Comparison of ENCODE assay signal across 19 cellular contexts in the genomic region with DNA sequence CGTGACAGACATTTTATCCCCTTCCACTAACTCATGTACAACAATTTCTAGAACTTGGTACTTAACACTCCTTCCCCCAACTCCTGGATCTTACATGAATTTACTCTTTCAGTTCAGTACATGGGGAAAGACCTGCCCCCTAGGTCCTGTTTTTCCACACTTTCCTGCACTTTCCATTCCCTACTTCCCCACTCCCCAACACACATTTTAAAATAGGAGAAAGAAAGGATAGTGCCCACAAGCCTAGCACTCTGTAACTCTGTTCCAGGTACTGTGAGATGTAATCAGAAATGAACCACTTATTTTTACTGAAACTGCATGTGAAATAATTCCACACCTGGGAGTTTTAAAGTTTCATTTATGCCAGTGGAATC. TPM values are rescaled to one million over a fixed set of nuclear protein-coding genes. Genes with fewer than 3 reads are reported as not detected.
DNase-seq lines count a peak whose midpoint lies in the region; ATAC-seq, FAIRE-seq and TF ChIP-seq lines count a peak whose summit lies in the region.
"Had no signal": no experiment of that assay in that cellular context is flagged by ENCODE, and none has a peak within 500 bp of the region (broad histone marks: within the 10 kb centered on the region; RNA-seq: fewer than 3 reads in every experiment).

No MANE protein-coding gene starts in this region.

- peaks cover 34% of the 10 kb centered on the region for H3K36me3 Mint-ChIP-seq in Calu3 (ENCODE audit: insufficient read depth, unreplicated experiment)
- H3K36me3 Mint-ChIP-seq in T-cell: no peaks in the 10 kb centered on the region
- no peaks in the 10 kb centered on the region for H3K36me3 Mint-ChIP-seq in progenitor cell of endocrine pancreas (ENCODE audit: insufficient read depth)
- no peaks in the 10 kb centered on the region for H3K36me3 Mint-ChIP-seq in natural killer cell
- H3K36me3 Mint-ChIP-seq in activated T-helper 1 cell treated with anti-CD3 and anti-CD28 coated beads, Interleukin-12 subunit alpha, Interleukin-12 subunit beta, Interleukin-2, Interleukin-4 antibody, amounts not matched to agents 30 ng/mL and 10 ng/mL and 1 ng/mL, durations not matched to agents 14 hours and 24 hours and 36 hours (ENCODE audit: low read depth): no peaks in the 10 kb centered on the region
- H3K36me3 Mint-ChIP-seq: activated naive CD8-positive, alpha-beta T cell treated with anti-CD3 and anti-CD28 coated beads for 36 hours; stimulated activated effector memory CD8-positive, alpha-beta T cell treated with anti-CD3 and anti-CD28 coated beads, Interleukin-12 subunit alpha, Interleukin-12 subunit beta, amount 100 ng/mL, for 72 hours had no signal

- no peaks in the 10 kb centered on the region for H3K9me3 ChIP-seq in keratinocyte (ENCODE audit: control insufficient read depth, low read depth, low read length)

- TF ChIP-seq CTCF in Calu3 (IDR thresholded peaks at IDR 0.05; ENCODE audit: unreplicated experiment): no peak
- no peak for TF ChIP-seq CTCF in keratinocyte (optimal IDR thresholded peaks at IDR 0.05 in 1 of 3, IDR thresholded peaks at IDR 0.05 in 1 of 3, conservative IDR thresholded peaks at IDR 0.05 in 1 of 3; ENCODE audit: extremely low read depth in 1 of 3, insufficient read depth in 2 of 3, low read length in 3 of 3)
- no peak for TF ChIP-seq CTCF in progenitor cell of endocrine pancreas (IDR thresholded peaks at IDR 0.05; ENCODE audit: unreplicated experiment)
- no peak for TF ChIP-seq CTCF in natural killer cell (IDR thresholded peaks at IDR 0.05)

- BruUV-seq in Calu3 (replicated peaks; lab: Mats Ljungman, UMichigan): TSS peak; percentile 41

- DNase-seq in Calu3: no peak
- no peak for DNase-seq in T-cell
- DNase-seq in keratinocyte (ENCODE audit: low read depth, low spot score): no peak
- no peak for DNase-seq in progenitor cell of endocrine pancreas (ENCODE audit: low spot score, unreplicated experiment)
- DNase-seq in natural killer cell: no peak
- no peak for DNase-seq in NCI-H2107 treated with DMSO at 0.1 percent for 48 hours (lab: John Stamatoyannopoulos, UW; ENCODE audit: unreplicated experiment)
- no peak for DNase-seq in activated T-helper 1 cell treated with anti-CD3 and anti-CD28 coated beads, Interleukin-12 subunit alpha, Interleukin-12 subunit beta, Interleukin-2, Interleukin-4 antibody, amounts not matched to agents 30 ng/mL and 10 ng/mL and 1 ng/mL, durations not matched to agents 14 hours and 24 hours and 36 hours (ENCODE audit: low spot score)
- DNase-seq in GM19238 (ENCODE audit: insufficient read length, low spot score): no peak
- DNase-seq: activated naive CD8-positive, alpha-beta T cell treated with anti-CD3 and anti-CD28 coated beads for 36 hours; cerebellar nuclear complex; GM23248; NCI-H2029; NCI-H748 treated with DMSO at 0.1 percent for 48 hours; SHP77; stimulated activated CD4-positive, alpha-beta T cell treated with anti-CD3 and anti-CD28 coated beads, Interleukin-4, amount 100 ng/mL, for 24 hours had no signal

- H3K4me3 Mint-ChIP-seq in Calu3 (ENCODE audit: low read depth, unreplicated experiment): peak overlapping the region; percentile 94
- peak overlapping the region in 2 of 3 donors; percentile 5 to 86 for H3K4me3 Mint-ChIP-seq in T-cell
- H3K4me3 Mint-ChIP-seq in progenitor cell of endocrine pancreas (ENCODE audit: low read depth): peak overlapping the region; percentile 91
- no peak overlapping the region for H3K4me3 Mint-ChIP-seq in natural killer cell
- H3K4me3 Mint-ChIP-seq in activated T-helper 1 cell treated with anti-CD3 and anti-CD28 coated beads, Interleukin-12 subunit alpha, Interleukin-12 subunit beta, Interleukin-2, Interleukin-4 antibody, amounts not matched to agents 30 ng/mL and 10 ng/mL and 1 ng/mL, durations not matched to agents 14 hours and 24 hours and 36 hours: no peak overlapping the region
- H3K4me3 Mint-ChIP-seq: stimulated activated effector memory CD8-positive, alpha-beta T cell treated with anti-CD3 and anti-CD28 coated beads, Interleukin-12 subunit alpha, Interleukin-12 subunit beta, amount 100 ng/mL, for 72 hours had no signal

- peak overlapping the region; percentile 79 for H3K4me2 ChIP-seq in keratinocyte (ENCODE audit: control insufficient read depth, extremely low read depth, insufficient read depth, low read depth, low read length)
- H3K4me2 ChIP-seq: BLaER1 treated with 17β-estradiol and CSF1 and Interleukin-3, amounts not matched to agents 10 nM and 100 nM had no signal

- H3K36me3 ChIP-seq in keratinocyte (ENCODE audit: control insufficient read depth in 2 of 2, extremely low read depth in 1 of 2, insufficient read depth in 2 of 2, low read length in 2 of 2): no peaks in the 10 kb centered on the region
- H3K36me3 ChIP-seq: BLaER1 treated with 17β-estradiol and CSF1 and Interleukin-3, amounts not matched to agents 10 nM and 100 nM had no signal

- H4K20me1 ChIP-seq in keratinocyte (ENCODE audit: control insufficient read depth, extremely low read depth, insufficient read depth, low read length): no peaks in the 10 kb centered on the region
- H4K20me1 ChIP-seq: BLaER1 treated with 17β-estradiol and CSF1 and Interleukin-3, amounts not matched to agents 10 nM and 100 nM had no signal

- H3K27ac ChIP-seq in keratinocyte (ENCODE audit: control insufficient read depth, insufficient read depth, low read length): peak overlapping the region; percentile 87
- H3K27ac ChIP-seq: BLaER1 treated with 17β-estradiol and CSF1 and Interleukin-3, amounts not matched to agents 10 nM and 100 nM; GM23248; KMS-11 had no signal

- H3K79me2 ChIP-seq in keratinocyte (ENCODE audit: control insufficient read depth, insufficient read depth, low read length): peaks cover 18% of the 10 kb centered on the region

- dilution Hi-C loops in keratinocyte (cut with MboI; ENCODE audit: extremely low pct_ligation_motif_present, low sequenced_read_pairs): no loop called here

- peaks cover 17% of the 10 kb centered on the region for H3K4me1 Mint-ChIP-seq in Calu3 (ENCODE audit: low read depth, unreplicated experiment)
- H3K4me1 Mint-ChIP-seq in T-cell: peaks cover 0 to 17% (median 10%) of the 10 kb centered on the region in 3 donors
- peaks cover 50% of the 10 kb centered on the region for H3K4me1 Mint-ChIP-seq in progenitor cell of endocrine pancreas (ENCODE audit: low read depth)
- H3K4me1 Mint-ChIP-seq in natural killer cell: no peaks in the 10 kb centered on the region
- H3K4me1 Mint-ChIP-seq in activated T-helper 1 cell treated with anti-CD3 and anti-CD28 coated beads, Interleukin-12 subunit alpha, Interleukin-12 subunit beta, Interleukin-2, Interleukin-4 antibody, amounts not matched to agents 30 ng/mL and 10 ng/mL and 1 ng/mL, durations not matched to agents 14 hours and 24 hours and 36 hours (ENCODE audit: low read depth): no peaks in the 10 kb centered on the region
- H3K4me1 Mint-ChIP-seq: stimulated activated effector memory CD8-positive, alpha-beta T cell treated with anti-CD3 and anti-CD28 coated beads, Interleukin-12 subunit alpha, Interleukin-12 subunit beta, amount 100 ng/mL, for 72 hours had no signal

- H3K27ac Mint-ChIP-seq in Calu3 (ENCODE audit: unreplicated experiment): peak overlapping the region; percentile 94
- no peak overlapping the region for H3K27ac Mint-ChIP-seq in T-cell
- peak overlapping the region; percentile 95 for H3K27ac Mint-ChIP-seq in progenitor cell of endocrine pancreas
- H3K27ac Mint-ChIP-seq in natural killer cell: no peak overlapping the region
- no peak overlapping the region for H3K27ac Mint-ChIP-seq in activated T-helper 1 cell treated with anti-CD3 and anti-CD28 coated beads, Interleukin-12 subunit alpha, Interleukin-12 subunit beta, Interleukin-2, Interleukin-4 antibody, amounts not matched to agents 30 ng/mL and 10 ng/mL and 1 ng/mL, durations not matched to agents 14 hours and 24 hours and 36 hours
- H3K27ac Mint-ChIP-seq: activated naive CD8-positive, alpha-beta T cell treated with anti-CD3 and anti-CD28 coated beads for 36 hours; stimulated activated effector memory CD8-positive, alpha-beta T cell treated with anti-CD3 and anti-CD28 coated beads, Interleukin-12 subunit alpha, Interleukin-12 subunit beta, amount 100 ng/mL, for 72 hours had no signal

- peak overlapping the region; percentile 79 for H3K9ac ChIP-seq in keratinocyte (ENCODE audit: control insufficient read depth, extremely low read depth, insufficient read depth, low read length)
- H3K9ac ChIP-seq: BLaER1 treated with 17β-estradiol and CSF1 and Interleukin-3, amounts not matched to agents 10 nM and 100 nM; GM23248; KMS-11 had no signal

- H3K9me3 Mint-ChIP-seq in Calu3 (ENCODE audit: low read depth, unreplicated experiment): no peaks in the 10 kb centered on the region
- H3K9me3 Mint-ChIP-seq in T-cell: no peaks in the 10 kb centered on the region
- no peaks in the 10 kb centered on the region for H3K9me3 Mint-ChIP-seq in progenitor cell of endocrine pancreas (ENCODE audit: low read depth)
- no peaks in the 10 kb centered on the region for H3K9me3 Mint-ChIP-seq in natural killer cell
- H3K9me3 Mint-ChIP-seq in activated T-helper 1 cell treated with anti-CD3 and anti-CD28 coated beads, Interleukin-12 subunit alpha, Interleukin-12 subunit beta, Interleukin-2, Interleukin-4 antibody, amounts not matched to agents 30 ng/mL and 10 ng/mL and 1 ng/mL, durations not matched to agents 14 hours and 24 hours and 36 hours: no peaks in the 10 kb centered on the region
- H3K9me3 Mint-ChIP-seq: activated naive CD8-positive, alpha-beta T cell treated with anti-CD3 and anti-CD28 coated beads for 36 hours; stimulated activated effector memory CD8-positive, alpha-beta T cell treated with anti-CD3 and anti-CD28 coated beads, Interleukin-12 subunit alpha, Interleukin-12 subunit beta, amount 100 ng/mL, for 72 hours had no signal

- FAIRE-seq in keratinocyte (lab: Jason Lieb, UNC): peak; percentile 17
- FAIRE-seq: G401.6 had no signal

- intact Hi-C loops in Calu3 (cut with micrococcal nuclease; ENCODE audit: unreplicated experiment): loop anchor here (5.0 kb wide), 1 partner anchor 156 kb away; the partner anchor contains the start of genes NMBR and VTA1
- intact Hi-C loops in natural killer cell (cut with micrococcal nuclease): no loop called here
- intact Hi-C loops in activated T-helper 1 cell treated with anti-CD3 and anti-CD28 coated beads, Interleukin-12 subunit alpha, Interleukin-12 subunit beta, Interleukin-2, Interleukin-4 antibody, amounts not matched to agents 30 ng/mL and 10 ng/mL and 1 ng/mL, durations not matched to agents 14 hours and 24 hours and 36 hours (cut with micrococcal nuclease): loop anchor here (5.0 to 10.0 kb wide), 2 partner anchors 84 to 158 kb away; partner anchors contain the start of genes NMBR and VTA1

- CTCF ChIA-PET in Calu3 (lab: Charles Lee): interaction anchor here (1.2 kb wide), 1 partner anchor 71 kb away, joined by 3 read pairs; no protein-coding TSS in a partner anchor
- CTCF ChIA-PET in T-cell (lab: Charles Lee): no interaction called here

- H3K9me1 ChIP-seq in keratinocyte (ENCODE audit: control insufficient read depth, extremely low read depth, insufficient read depth, low read length): no peaks in the 10 kb centered on the region

- H2AFZ ChIP-seq in keratinocyte (ENCODE audit: control insufficient read depth, low read length): peak overlapping the region; percentile 63
- H2AFZ ChIP-seq: GM23248 had no signal

- H3K27me3 Mint-ChIP-seq in Calu3 (ENCODE audit: unreplicated experiment) (no peaks in the 10 kb centered on the region), T-cell (peaks cover 17 to 21% of the 10 kb centered on the region in 2 donors), progenitor cell of endocrine pancreas (no peaks in the 10 kb centered on the region), natural killer cell (ENCODE audit: low read depth in 2 of 2) (peaks cover 7 to 18% of the 10 kb centered on the region in 2 donors)
- peaks cover 48% of the 10 kb centered on the region for H3K27me3 Mint-ChIP-seq in activated T-helper 1 cell treated with anti-CD3 and anti-CD28 coated beads, Interleukin-12 subunit alpha, Interleukin-12 subunit beta, Interleukin-2, Interleukin-4 antibody, amounts not matched to agents 30 ng/mL and 10 ng/mL and 1 ng/mL, durations not matched to agents 14 hours and 24 hours and 36 hours (ENCODE audit: insufficient read depth)

- H3K27me3 ChIP-seq in keratinocyte (ENCODE audit: control insufficient read depth, extremely low read depth, insufficient read depth, low read length): no peaks in the 10 kb centered on the region
- H3K27me3 ChIP-seq: BLaER1 treated with 17β-estradiol and CSF1 and Interleukin-3, amounts not matched to agents 10 nM and 100 nM had no signal

- peak overlapping the region; percentile 29 to 82 (median 72) for H3K4me3 ChIP-seq in keratinocyte (ENCODE audit: control insufficient read depth in 2 of 3, extremely low read depth in 1 of 3, insufficient read depth in 2 of 3, low read depth in 1 of 3, low read length in 3 of 3)
- H3K4me3 ChIP-seq: BLaER1 treated with 17β-estradiol and CSF1 and Interleukin-3, amounts not matched to agents 10 nM and 100 nM had no signal

- no peak for ATAC-seq in T-cell (replicated peaks in 1 of 4)
- no peak for ATAC-seq in natural killer cell
- ATAC-seq: stimulated activated effector memory CD8-positive, alpha-beta T cell treated with anti-CD3 and anti-CD28 coated beads, Interleukin-12 subunit alpha, Interleukin-12 subunit beta, amount 100 ng/mL, for 72 hours had no signal

- H3K4me1 ChIP-seq in keratinocyte (ENCODE audit: control insufficient read depth, extremely low read depth, insufficient read depth, low read length): peaks cover 19% of the 10 kb centered on the region

- POLR2A ChIA-PET in T-cell (lab: Charles Lee): interaction anchor here in 1 of 2 donors (0.6 to 0.7 kb wide), 2 partner anchors 28 to 39 kb away, joined by 3 to 4 read pairs; no protein-coding TSS in a partner anchor

RNA-seq across cellular contexts. Expression of gene ADGRG6, which starts 1.4 kb away (rescaled TPM):
- total RNA-seq in Calu3 (2022): 84.6 and 109 TPM in 2 replicates
- under 1 TPM; 0.51 to 0.89 (median 0.61) TPM for total RNA-seq in T-cell
- 9.4 to 20.1 TPM (median 14.6 TPM) in 3 replicates for polyA plus RNA-seq in keratinocyte
- polyA plus RNA-seq in keratinocyte (2011; ENCODE audit: low read depth): 4.0 TPM
- 2.8 and 5.8 TPM in 2 replicates for polyA plus RNA-seq in keratinocyte (2011; cell fraction: cytosol; rRNA removed)
- 13.9 and 17.9 TPM in 2 replicates for polyA plus RNA-seq in keratinocyte (2011; cell fraction: nucleus; rRNA removed)
- 4.4 and 9.6 TPM in 2 replicates for polyA plus RNA-seq in keratinocyte (2012; ENCODE audit: low replicate concordance)
- polyA minus RNA-seq in keratinocyte: 21.1 to 41.4 TPM (median 25.8 TPM) in 3 replicates
- polyA minus RNA-seq in keratinocyte (2011; cell fraction: cytosol; rRNA and poly(A)+ RNA removed): 3.3 TPM
- 33.2 and 51.7 TPM in 2 replicates for polyA minus RNA-seq in keratinocyte (2011; cell fraction: nucleus; rRNA and poly(A)+ RNA removed)
- 126 and 139 TPM in 2 replicates for total RNA-seq in progenitor cell of endocrine pancreas
- total RNA-seq in natural killer cell: under 1 TPM in 2 of 3 donors, not detected in 1; 0.05 to 0.24 TPM
- not detected in 2 replicates for total RNA-seq in activated T-helper 1 cell treated with anti-CD3 and anti-CD28 coated beads, Interleukin-12 subunit alpha, Interleukin-12 subunit beta, Interleukin-2, Interleukin-4 antibody, amounts not matched to agents 30 ng/mL and 10 ng/mL and 1 ng/mL, durations not matched to agents 14 hours and 24 hours and 36 hours

Comparison
In these comparisons a context has a peak if more than half of its experiments do, and no peak if none do; other contexts are left out.
1. H3K27ac Mint-ChIP-seq: peak in Calu3 (single experiment) and progenitor cell of endocrine pancreas (single experiment); none in T-cell (0 of 2), natural killer cell (0 of 2) and activated T-helper 1 cell treated with anti-CD3 and anti-CD28 coated beads, Interleukin-12 subunit alpha, Interleukin-12 subunit beta, Interleukin-2, Interleukin-4 antibody, amounts not matched to agents 30 ng/mL and 10 ng/mL and 1 ng/mL, durations not matched to agents 14 hours and 24 hours and 36 hours (single experiment).
2. H3K4me3 Mint-ChIP-seq: peak in Calu3 (single experiment), T-cell (2 of 3) and progenitor cell of endocrine pancreas (single experiment); none in natural killer cell (single experiment) and activated T-helper 1 cell treated with anti-CD3 and anti-CD28 coated beads, Interleukin-12 subunit alpha, Interleukin-12 subunit beta, Interleukin-2, Interleukin-4 antibody, amounts not matched to agents 30 ng/mL and 10 ng/mL and 1 ng/mL, durations not matched to agents 14 hours and 24 hours and 36 hours (single experiment).
3. RNA of gene ADGRG6, which starts 1.4 kb away (total RNA-seq): 126 to 139 TPM in progenitor cell of endocrine pancreas and 84.6 to 109 TPM in Calu3; 0.51 to 0.89 TPM in T-cell, 0.05 to 0.24 TPM in natural killer cell and not detected in activated T-helper 1 cell treated with anti-CD3 and anti-CD28 coated beads, Interleukin-12 subunit alpha, Interleukin-12 subunit beta, Interleukin-2, Interleukin-4 antibody, amounts not matched to agents 30 ng/mL and 10 ng/mL and 1 ng/mL, durations not matched to agents 14 hours and 24 hours and 36 hours; every median in the first group is over 10 times any median in the second.